ENCODE assay signal across 32 cellular contexts in the genomic region with DNA sequence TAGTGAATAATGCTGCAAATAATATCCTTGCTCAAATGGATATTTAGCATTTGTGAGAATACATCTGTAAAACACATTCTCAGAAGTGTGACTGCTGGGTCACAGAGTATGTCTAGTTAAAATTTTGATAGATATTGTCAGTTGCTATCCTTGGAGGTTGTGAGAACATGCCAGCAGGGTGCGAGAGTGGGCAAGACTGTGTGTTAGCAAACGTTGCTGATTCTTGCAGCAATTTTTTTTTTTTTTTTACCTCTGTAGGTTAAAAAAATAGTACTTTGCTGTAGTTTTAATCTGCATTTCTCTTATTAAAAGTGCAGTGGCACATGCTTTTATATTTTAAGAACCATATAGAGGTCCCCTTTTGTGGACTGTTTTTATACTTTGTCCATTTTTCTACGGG. TPM values are rescaled to one million over a fixed set of nuclear protein-coding genes. Genes with fewer than 3 reads are reported as not detected.
DNase-seq lines count a peak whose midpoint lies in the region; ATAC-seq and TF ChIP-seq lines count a peak whose summit lies in the region.
"Had no signal": no experiment of that assay in that cellular context is flagged by ENCODE, and none has a peak within 500 bp of the region (broad histone marks: within the 10 kb centered on the region; RNA-seq: fewer than 3 reads in every experiment).

No MANE protein-coding gene starts in this region.

- no peaks in the 10 kb centered on the region for H4K20me1 ChIP-seq in Loucy (ENCODE audit: insufficient read depth, low read length, poor library complexity, severe bottlenecking)

- H3K4me1 ChIP-seq in Loucy (ENCODE audit: insufficient read depth, low read length, poor library complexity, severe bottlenecking): peaks cover 74% of the 10 kb centered on the region
- H3K4me1 ChIP-seq in foreskin keratinocyte: peaks cover 30% of the 10 kb centered on the region
- peaks cover 2% of the 10 kb centered on the region for H3K4me1 ChIP-seq in CD4-positive, alpha-beta memory T cell (ENCODE audit: insufficient read depth, low read length)

- no peak overlapping the region for H3K27ac Mint-ChIP-seq in CD4-positive, alpha-beta memory T cell
- H3K27ac Mint-ChIP-seq: activated CD4-positive, alpha-beta memory T cell treated with anti-CD3 and anti-CD28 coated beads, Interleukin-2, amount 10 ng/mL, durations not matched to agents 7 days and 5 days; activated naive CD4-positive, alpha-beta T cell treated with anti-CD3 and anti-CD28 coated beads, Interleukin-2, amount 50 U/mL, for 72 hours; activated T-helper 17 cell treated with anti-CD3 and anti-CD28 coated beads, Interleukin-2, amount 50 U/mL, for 72 hours; effector memory CD8-positive, alpha-beta T cell; neural progenitor cell; stimulated activated effector memory CD8-positive, alpha-beta T cell treated with anti-CD3 and anti-CD28 coated beads, Interleukin-12 subunit alpha, Interleukin-12 subunit beta, amount 100 ng/mL, for 72 hours had no signal

- intact Hi-C loops in CD4-positive, alpha-beta memory T cell (cut with micrococcal nuclease): no loop called here

- peak overlapping the region; percentile 52; the same call in 1 of the 2 replicates for H2AFZ ChIP-seq in Loucy (ENCODE audit: low read length)
- H2AFZ ChIP-seq: neural progenitor cell had no signal

- H3K4me2 ChIP-seq in Loucy (ENCODE audit: low read depth, low read length, poor library complexity, severe bottlenecking): peak overlapping the region; percentile 54
- H3K4me2 ChIP-seq: neural progenitor cell had no signal

- H3K9me3 ChIP-seq in Loucy (ENCODE audit: insufficient read depth, low read depth, low read length): no peaks in the 10 kb centered on the region
- no peaks in the 10 kb centered on the region for H3K9me3 ChIP-seq in CD4-positive, alpha-beta memory T cell (ENCODE audit: control insufficient read depth in 1 of 2, low read length in 2 of 2)
- H3K9me3 ChIP-seq: esophagus squamous epithelium, upper lobe of right lung had no signal

- peak overlapping the region; percentile 65 for H3K9ac ChIP-seq in Loucy (ENCODE audit: low read depth, low read length, poor library complexity, severe bottlenecking)
- H3K9ac ChIP-seq: neural progenitor cell had no signal

- DNase-seq in GDM1 (lab: John Stamatoyannopoulos, UW) (peak; percentile 25), SK-MEL-5 (ENCODE audit: low read depth, low spot score) (peak; percentile 24), foreskin keratinocyte (no peak), SK-N-DZ (ENCODE audit: low spot score) (no peak), NCI-H2196 (lab: John Stamatoyannopoulos, UW; ENCODE audit: unreplicated experiment) (no peak)
- no peak for DNase-seq in CD4-positive, alpha-beta memory T cell
- DNase-seq: activated CD4-positive, alpha-beta memory T cell treated with anti-CD3 and anti-CD28 coated beads, Interleukin-2, amount 10 ng/mL, durations not matched to agents 7 days and 5 days; activated CD8-positive, alpha-beta memory T cell treated with anti-CD3 and anti-CD28 coated beads, Interleukin-2, amount 50 U/mL, for 48 hours; cortex of kidney; effector memory CD8-positive, alpha-beta T cell; esophagus squamous epithelium; GOT3; NCI-H146; NCI-H2227 treated with DMSO at 0.1 percent for 48 hours; NCI-H526 treated with DMSO at 0.1 percent for 48 hours; posterior cingulate gyrus; Right ventricle myocardium superior; stimulated activated CD4-positive, alpha-beta T cell treated with anti-CD3 and anti-CD28 coated beads, Interleukin-12 subunit alpha, Interleukin-12 subunit beta, amount 100 ng/mL, for 4 hours; stimulated activated CD4-positive, alpha-beta T cell treated with anti-CD3 and anti-CD28 coated beads, Interleukin-4, amount 100 ng/mL, for 1 hour; substantia nigra; SW 1271; T1000; upper lobe of right lung had no signal

- peaks cover 12% of the 10 kb centered on the region; the same call in 1 of the 2 replicates for H3F3A ChIP-seq in Loucy (ENCODE audit: low read depth)

- TF ChIP-seq CTCF in Loucy (conservative IDR thresholded peaks at IDR 0.05; ENCODE audit: low read length): peak; percentile 67
- TF ChIP-seq CTCF in foreskin keratinocyte (conservative IDR thresholded peaks at IDR 0.05): peak; percentile 48

- peaks cover 0 to 2% (median 1%) of the 10 kb centered on the region in 4 donors for H3K4me1 Mint-ChIP-seq in CD4-positive, alpha-beta memory T cell

- peaks cover 3% of the 10 kb centered on the region for H3K79me2 ChIP-seq in Loucy (ENCODE audit: insufficient read depth, low read length)

- H3K9me2 ChIP-seq in Loucy (replicated peaks; ENCODE audit: low read depth, low read length): no peaks in the 10 kb centered on the region

- no peaks in the 10 kb centered on the region for H3K36me3 ChIP-seq in Loucy (ENCODE audit: insufficient read depth, low read length)
- H3K36me3 ChIP-seq in CD4-positive, alpha-beta memory T cell (ENCODE audit: insufficient read depth, low read length): no peaks in the 10 kb centered on the region
- H3K36me3 ChIP-seq: esophagus squamous epithelium, neural progenitor cell, upper lobe of right lung had no signal

- CTCF ChIA-PET in CD4-positive, alpha-beta memory T cell (lab: Charles Lee; ENCODE audit: partially characterized antibody): no interaction called here

- H3K4me3 Mint-ChIP-seq in CD4-positive, alpha-beta memory T cell: no peak overlapping the region
- H3K4me3 Mint-ChIP-seq: activated CD4-positive, alpha-beta memory T cell treated with anti-CD3 and anti-CD28 coated beads, Interleukin-2, amount 10 ng/mL, durations not matched to agents 7 days and 5 days; activated T-helper 17 cell treated with anti-CD3 and anti-CD28 coated beads, Interleukin-2, amount 50 U/mL, for 72 hours; effector memory CD8-positive, alpha-beta T cell; neural progenitor cell; stimulated activated effector memory CD8-positive, alpha-beta T cell treated with anti-CD3 and anti-CD28 coated beads, Interleukin-12 subunit alpha, Interleukin-12 subunit beta, amount 100 ng/mL, for 72 hours had no signal

- POLR2A ChIA-PET in CD4-positive, alpha-beta memory T cell (lab: Charles Lee; ENCODE audit: partially characterized antibody): no interaction called here

- no peaks in the 10 kb centered on the region for H3K36me3 Mint-ChIP-seq in CD4-positive, alpha-beta memory T cell
- H3K36me3 Mint-ChIP-seq: activated naive CD4-positive, alpha-beta T cell treated with anti-CD3 and anti-CD28 coated beads, Interleukin-2, amount 50 U/mL, for 72 hours; neural progenitor cell; stimulated activated effector memory CD8-positive, alpha-beta T cell treated with anti-CD3 and anti-CD28 coated beads, Interleukin-12 subunit alpha, Interleukin-12 subunit beta, amount 100 ng/mL, for 72 hours had no signal

- peaks cover 11 to 16% of the 10 kb centered on the region in 2 donors for H3K27me3 Mint-ChIP-seq in CD4-positive, alpha-beta memory T cell

- H3K27ac ChIP-seq in foreskin keratinocyte: no peak overlapping the region
- no peak overlapping the region for H3K27ac ChIP-seq in CD4-positive, alpha-beta memory T cell (ENCODE audit: low read depth, low read length)
- H3K27ac ChIP-seq: esophagus squamous epithelium, HL-60, neural progenitor cell, upper lobe of right lung had no signal

- H3K9me3 Mint-ChIP-seq in CD4-positive, alpha-beta memory T cell: no peaks in the 10 kb centered on the region
- H3K9me3 Mint-ChIP-seq: activated CD4-positive, alpha-beta memory T cell treated with anti-CD3 and anti-CD28 coated beads, Interleukin-2, amount 10 ng/mL, durations not matched to agents 7 days and 5 days; activated naive CD4-positive, alpha-beta T cell treated with anti-CD3 and anti-CD28 coated beads, Interleukin-2, amount 50 U/mL, for 72 hours; activated T-helper 17 cell treated with anti-CD3 and anti-CD28 coated beads, Interleukin-2, amount 50 U/mL, for 72 hours; effector memory CD8-positive, alpha-beta T cell; neural progenitor cell; stimulated activated effector memory CD8-positive, alpha-beta T cell treated with anti-CD3 and anti-CD28 coated beads, Interleukin-12 subunit alpha, Interleukin-12 subunit beta, amount 100 ng/mL, for 72 hours had no signal

- H3K27me3 ChIP-seq in Loucy (ENCODE audit: insufficient read depth, low read length, poor library complexity, severe bottlenecking) (no peaks in the 10 kb centered on the region), foreskin keratinocyte (no peaks in the 10 kb centered on the region)
- H3K27me3 ChIP-seq in CD4-positive, alpha-beta memory T cell (ENCODE audit: insufficient read depth, low read length): peaks cover 5% of the 10 kb centered on the region
- H3K27me3 ChIP-seq: esophagus squamous epithelium, neural progenitor cell, upper lobe of right lung had no signal

- ATAC-seq in foreskin keratinocyte: no peak
- ATAC-seq: activated CD4-positive, CD25-positive, alpha-beta regulatory T cell treated with anti-CD3 and anti-CD28 coated beads, Interleukin-2, amount 50 U/mL, for 24 hours; activated naive CD4-positive, alpha-beta T cell treated with anti-CD3 and anti-CD28 coated beads, Interleukin-2, amount 50 U/mL, for 72 hours; activated T-helper 17 cell treated with anti-CD3 and anti-CD28 coated beads, Interleukin-2, amount 50 U/mL, for 72 hours; effector memory CD8-positive, alpha-beta T cell; sciatic nerve; stimulated activated effector memory CD8-positive, alpha-beta T cell treated with anti-CD3 and anti-CD28 coated beads, Interleukin-12 subunit alpha, Interleukin-12 subunit beta, amount 100 ng/mL, for 72 hours; upper lobe of right lung had no signal

- no peak overlapping the region for H3K4me3 ChIP-seq in Loucy (ENCODE audit: low read length, poor library complexity, severe bottlenecking)
- no peak overlapping the region for H3K4me3 ChIP-seq in CD4-positive, alpha-beta memory T cell (ENCODE audit: low read length in 2 of 2)
- H3K4me3 ChIP-seq: esophagus squamous epithelium, neural progenitor cell, upper lobe of right lung had no signal

- in situ Hi-C loops in SK-MEL-5 (cut with HindIII; ENCODE audit: low pct_unique_long_range_greater_than_20kb, low sequenced_read_pairs): no loop called here

RNA-seq across cellular contexts. Expression of gene NYNRIN, which starts 4.5 kb away (rescaled TPM):
- total RNA-seq in SK-MEL-5 (2014; rRNA removed; shearing (Covaris generic)): 0.05 TPM in 1 of 2 replicates, not detected in the other
- polyA plus RNA-seq in SK-MEL-5 (2015; cell fraction: cytosol; rRNA removed): not detected in 2 replicates
- not detected in 2 replicates for polyA plus RNA-seq in SK-MEL-5 (2015; cell fraction: nucleus; rRNA removed)
- total RNA-seq in foreskin keratinocyte: 11.1 and 16.3 TPM in 2 replicates
- 4.7 and 6.0 TPM in 2 replicates for polyA plus RNA-seq in foreskin keratinocyte
- total RNA-seq in CD4-positive, alpha-beta memory T cell: under 1 TPM in 1 of 2 experiments, not detected in 1; 0.32 TPM
- polyA plus RNA-seq in CD4-positive, alpha-beta memory T cell: under 1 TPM in 1 of 2 donors, not detected in 1; 0.02 TPM
- 9.4 and 12.4 TPM in 2 replicates for polyA plus RNA-seq in SK-N-DZ (2014; cell fraction: cytosol; rRNA removed)
- polyA plus RNA-seq in SK-N-DZ (2014; cell fraction: nucleus; rRNA removed): 10.9 and 23.4 TPM in 2 replicates

RNA-seq across cellular contexts. Expression of gene NFATC4, which starts 26.3 kb away (rescaled TPM):
- total RNA-seq in SK-MEL-5 (2014; rRNA removed; shearing (Covaris generic)): 0.05 and 0.53 TPM in 2 replicates
- 0.10 TPM in 1 of 2 replicates, not detected in the other for polyA plus RNA-seq in SK-MEL-5 (2015; cell fraction: cytosol; rRNA removed)
- polyA plus RNA-seq in SK-MEL-5 (2015; cell fraction: nucleus; rRNA removed): 1.5 and 4.5 TPM in 2 replicates
- 11.1 and 19.8 TPM in 2 replicates for total RNA-seq in foreskin keratinocyte
- 13.1 and 21.1 TPM in 2 replicates for polyA plus RNA-seq in foreskin keratinocyte
- total RNA-seq in CD4-positive, alpha-beta memory T cell: not detected
- not detected for polyA plus RNA-seq in CD4-positive, alpha-beta memory T cell
- 13.1 and 14.1 TPM in 2 replicates for polyA plus RNA-seq in SK-N-DZ (2014; cell fraction: cytosol; rRNA removed)
- polyA plus RNA-seq in SK-N-DZ (2014; cell fraction: nucleus; rRNA removed): 103 and 132 TPM in 2 replicates
- total RNA-seq: activated CD4-positive, alpha-beta memory T cell treated with anti-CD3 and anti-CD28 coated beads, Interleukin-2, amount 10 ng/mL, durations not matched to agents 7 days and 5 days had no signal

RNA-seq across cellular contexts. Expression of gene CBLN3, which starts 35.2 kb away (rescaled TPM):
- 0.11 and 0.24 TPM in 2 replicates for total RNA-seq in SK-MEL-5 (2014; rRNA removed; shearing (Covaris generic))
- 0.15 and 0.38 TPM in 2 replicates for polyA plus RNA-seq in SK-MEL-5 (2015; cell fraction: cytosol; rRNA removed)
- 0.20 and 1.1 TPM in 2 replicates for polyA plus RNA-seq in SK-MEL-5 (2015; cell fraction: nucleus; rRNA removed)
- 0.42 and 1.2 TPM in 2 replicates for total RNA-seq in foreskin keratinocyte
- polyA plus RNA-seq in foreskin keratinocyte: 0.47 and 1.3 TPM in 2 replicates
- 1 to 10 TPM; 3.8 to 6.1 TPM for total RNA-seq in CD4-positive, alpha-beta memory T cell
- under 1 TPM in 1 of 2 donors, not detected in 1; 0.41 TPM for polyA plus RNA-seq in CD4-positive, alpha-beta memory T cell
- polyA plus RNA-seq in SK-N-DZ (2014; cell fraction: cytosol; rRNA removed): 0.08 and 0.56 TPM in 2 replicates
- 0.14 and 0.76 TPM in 2 replicates for polyA plus RNA-seq in SK-N-DZ (2014; cell fraction: nucleus; rRNA removed)
- total RNA-seq: frontal cortex had no signal

RNA-seq across cellular contexts. Expression of gene KHNYN, which starts 35.5 kb away (rescaled TPM):
- total RNA-seq in SK-MEL-5 (2014; rRNA removed; shearing (Covaris generic)): 30.9 and 37.5 TPM in 2 replicates
- 22.2 and 34.6 TPM in 2 replicates for polyA plus RNA-seq in SK-MEL-5 (2015; cell fraction: cytosol; rRNA removed)
- polyA plus RNA-seq in SK-MEL-5 (2015; cell fraction: nucleus; rRNA removed): 57.3 and 73.1 TPM in 2 replicates
- 51.5 and 55.4 TPM in 2 replicates for total RNA-seq in foreskin keratinocyte
- 18.7 and 21.0 TPM in 2 replicates for polyA plus RNA-seq in foreskin keratinocyte
- 100 to 1,000 TPM; 137 to 142 TPM for total RNA-seq in CD4-positive, alpha-beta memory T cell
- polyA plus RNA-seq in CD4-positive, alpha-beta memory T cell: 10 to 100 TPM; 11.6 to 21.4 TPM
- polyA plus RNA-seq in SK-N-DZ (2014; cell fraction: cytosol; rRNA removed): 19.1 and 21.1 TPM in 2 replicates
- polyA plus RNA-seq in SK-N-DZ (2014; cell fraction: nucleus; rRNA removed): 30.5 and 42.2 TPM in 2 replicates

RNA-seq across cellular contexts. Expression of gene SDR39U1, which starts 48.3 kb away (rescaled TPM):
- 6.2 and 12.5 TPM in 2 replicates for total RNA-seq in SK-MEL-5 (2014; rRNA removed; shearing (Covaris generic))
- 36.7 and 39.5 TPM in 2 replicates for polyA plus RNA-seq in SK-MEL-5 (2015; cell fraction: cytosol; rRNA removed)
- polyA plus RNA-seq in SK-MEL-5 (2015; cell fraction: nucleus; rRNA removed): 360 and 494 TPM in 2 replicates
- 15.1 and 21.1 TPM in 2 replicates for total RNA-seq in foreskin keratinocyte
- 33.1 and 42.8 TPM in 2 replicates for polyA plus RNA-seq in foreskin keratinocyte
- 100 to 1,000 TPM; 102 to 109 TPM for total RNA-seq in CD4-positive, alpha-beta memory T cell
- polyA plus RNA-seq in CD4-positive, alpha-beta memory T cell: 10 to 100 TPM; 43.2 to 56.8 TPM
- 29.1 and 47.6 TPM in 2 replicates for polyA plus RNA-seq in SK-N-DZ (2014; cell fraction: cytosol; rRNA removed)
- polyA plus RNA-seq in SK-N-DZ (2014; cell fraction: nucleus; rRNA removed): 162 and 252 TPM in 2 replicates

Comparison
In these comparisons a context has a peak if more than half of its experiments do, and no peak if none do; other contexts are left out.
1. DNase-seq: peak in GDM1 (single experiment) and SK-MEL-5 (single experiment); none in foreskin keratinocyte (0 of 2), CD4-positive, alpha-beta memory T cell (0 of 5), SK-N-DZ (single experiment) and NCI-H2196 (single experiment).